In the genomic region with DNA sequence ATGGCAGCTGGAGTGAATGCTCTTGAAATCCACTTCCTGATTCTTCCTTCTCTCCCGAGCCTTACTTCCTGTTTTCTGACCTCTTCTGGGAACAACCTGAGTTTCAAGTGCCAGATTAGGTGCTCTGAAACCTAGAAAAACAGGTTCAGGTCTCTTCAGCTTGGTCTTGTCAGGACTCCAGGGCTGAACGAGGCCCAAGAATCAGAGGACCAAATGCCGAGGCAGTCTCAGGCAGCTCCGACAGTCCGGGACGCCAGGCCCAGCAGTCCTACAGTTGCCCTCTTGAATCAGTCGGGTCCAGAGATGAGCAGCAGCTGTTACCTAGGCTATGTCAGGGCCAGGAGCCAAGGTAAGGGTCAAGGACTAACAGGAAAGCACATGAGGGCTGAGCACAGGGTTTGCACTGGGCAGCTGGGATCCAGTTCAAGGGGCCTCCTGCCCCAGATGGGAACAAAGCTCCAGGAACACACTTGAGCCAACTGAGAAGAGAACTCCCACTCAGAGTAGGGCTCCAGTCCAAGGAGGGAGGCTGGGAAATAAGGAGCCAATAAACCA, we compare ENCODE assay signal across 2 cellular contexts.
TF ChIP-seq lines count a peak whose summit lies in the region.

No MANE protein-coding gene starts in this region.

TF ChIP-seq in SK-N-SH, 30 proteins besides CTCF, POLR2A, EP300 and RAD21 (continued from another document):
- TF ChIP-seq, protein P1, sequence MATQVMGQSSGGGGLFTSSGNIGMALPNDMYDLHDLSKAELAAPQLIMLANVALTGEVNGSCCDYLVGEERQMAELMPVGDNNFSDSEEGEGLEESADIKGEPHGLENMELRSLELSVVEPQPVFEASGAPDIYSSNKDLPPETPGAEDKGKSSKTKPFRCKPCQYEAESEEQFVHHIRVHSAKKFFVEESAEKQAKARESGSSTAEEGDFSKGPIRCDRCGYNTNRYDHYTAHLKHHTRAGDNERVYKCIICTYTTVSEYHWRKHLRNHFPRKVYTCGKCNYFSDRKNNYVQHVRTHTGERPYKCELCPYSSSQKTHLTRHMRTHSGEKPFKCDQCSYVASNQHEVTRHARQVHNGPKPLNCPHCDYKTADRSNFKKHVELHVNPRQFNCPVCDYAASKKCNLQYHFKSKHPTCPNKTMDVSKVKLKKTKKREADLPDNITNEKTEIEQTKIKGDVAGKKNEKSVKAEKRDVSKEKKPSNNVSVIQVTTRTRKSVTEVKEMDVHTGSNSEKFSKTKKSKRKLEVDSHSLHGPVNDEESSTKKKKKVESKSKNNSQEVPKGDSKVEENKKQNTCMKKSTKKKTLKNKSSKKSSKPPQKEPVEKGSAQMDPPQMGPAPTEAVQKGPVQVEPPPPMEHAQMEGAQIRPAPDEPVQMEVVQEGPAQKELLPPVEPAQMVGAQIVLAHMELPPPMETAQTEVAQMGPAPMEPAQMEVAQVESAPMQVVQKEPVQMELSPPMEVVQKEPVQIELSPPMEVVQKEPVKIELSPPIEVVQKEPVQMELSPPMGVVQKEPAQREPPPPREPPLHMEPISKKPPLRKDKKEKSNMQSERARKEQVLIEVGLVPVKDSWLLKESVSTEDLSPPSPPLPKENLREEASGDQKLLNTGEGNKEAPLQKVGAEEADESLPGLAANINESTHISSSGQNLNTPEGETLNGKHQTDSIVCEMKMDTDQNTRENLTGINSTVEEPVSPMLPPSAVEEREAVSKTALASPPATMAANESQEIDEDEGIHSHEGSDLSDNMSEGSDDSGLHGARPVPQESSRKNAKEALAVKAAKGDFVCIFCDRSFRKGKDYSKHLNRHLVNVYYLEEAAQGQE (IDR thresholded peaks at IDR 0.05; ENCODE audit: low read depth, low read length) = no peak
- TF ChIP-seq MXI1 (IDR thresholded peaks at IDR 0.05; ENCODE audit: low read depth, low read length) (no peak), ELF1 (IDR thresholded peaks at IDR 0.05) (no peak), NRF1 (IDR thresholded peaks at IDR 0.05; ENCODE audit: low read depth, low read length) (no peak), TAF1 (IDR thresholded peaks at IDR 0.05; ENCODE audit: borderline replicate concordance, low read depth, low read length) (no peak), JUND (IDR thresholded peaks at IDR 0.05) (no peak), FOXJ3 (CRISPR knock-in tag; IDR thresholded peaks at IDR 0.05) (no peak), RCOR1 (IDR thresholded peaks at IDR 0.05; ENCODE audit: low read length) (no peak), FOSL2 (IDR thresholded peaks at IDR 0.05; ENCODE audit: borderline replicate concordance, low read depth) (no peak), YY1 (IDR thresholded peaks at IDR 0.05; ENCODE audit: low read depth) (no peak), MEF2A (IDR thresholded peaks at IDR 0.05; ENCODE audit: borderline replicate concordance, low read depth) (no peak), NFIC (IDR thresholded peaks at IDR 0.05; ENCODE audit: borderline replicate concordance) (no peak), GABPA (IDR thresholded peaks at IDR 0.05; ENCODE audit: low read depth) (no peak)
- TF ChIP-seq, protein P2, sequence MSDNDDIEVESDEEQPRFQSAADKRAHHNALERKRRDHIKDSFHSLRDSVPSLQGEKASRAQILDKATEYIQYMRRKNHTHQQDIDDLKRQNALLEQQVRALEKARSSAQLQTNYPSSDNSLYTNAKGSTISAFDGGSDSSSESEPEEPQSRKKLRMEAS (IDR thresholded peaks at IDR 0.05; ENCODE audit: low read depth) = no peak
- TF ChIP-seq, protein P3, sequence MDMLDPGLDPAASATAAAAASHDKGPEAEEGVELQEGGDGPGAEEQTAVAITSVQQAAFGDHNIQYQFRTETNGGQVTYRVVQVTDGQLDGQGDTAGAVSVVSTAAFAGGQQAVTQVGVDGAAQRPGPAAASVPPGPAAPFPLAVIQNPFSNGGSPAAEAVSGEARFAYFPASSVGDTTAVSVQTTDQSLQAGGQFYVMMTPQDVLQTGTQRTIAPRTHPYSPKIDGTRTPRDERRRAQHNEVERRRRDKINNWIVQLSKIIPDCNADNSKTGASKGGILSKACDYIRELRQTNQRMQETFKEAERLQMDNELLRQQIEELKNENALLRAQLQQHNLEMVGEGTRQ (IDR thresholded peaks at IDR 0.05; ENCODE audit: borderline replicate concordance, low read depth, low read length) = no peak
- TF ChIP-seq, protein P4, sequence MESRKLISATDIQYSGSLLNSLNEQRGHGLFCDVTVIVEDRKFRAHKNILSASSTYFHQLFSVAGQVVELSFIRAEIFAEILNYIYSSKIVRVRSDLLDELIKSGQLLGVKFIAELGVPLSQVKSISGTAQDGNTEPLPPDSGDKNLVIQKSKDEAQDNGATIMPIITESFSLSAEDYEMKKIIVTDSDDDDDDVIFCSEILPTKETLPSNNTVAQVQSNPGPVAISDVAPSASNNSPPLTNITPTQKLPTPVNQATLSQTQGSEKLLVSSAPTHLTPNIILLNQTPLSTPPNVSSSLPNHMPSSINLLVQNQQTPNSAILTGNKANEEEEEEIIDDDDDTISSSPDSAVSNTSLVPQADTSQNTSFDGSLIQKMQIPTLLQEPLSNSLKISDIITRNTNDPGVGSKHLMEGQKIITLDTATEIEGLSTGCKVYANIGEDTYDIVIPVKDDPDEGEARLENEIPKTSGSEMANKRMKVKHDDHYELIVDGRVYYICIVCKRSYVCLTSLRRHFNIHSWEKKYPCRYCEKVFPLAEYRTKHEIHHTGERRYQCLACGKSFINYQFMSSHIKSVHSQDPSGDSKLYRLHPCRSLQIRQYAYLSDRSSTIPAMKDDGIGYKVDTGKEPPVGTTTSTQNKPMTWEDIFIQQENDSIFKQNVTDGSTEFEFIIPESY (IDR thresholded peaks at IDR 0.05; ENCODE audit: borderline replicate concordance, low read depth) = no peak

TF ChIP-seq in SK-N-SH treated with all-trans-retinoic acid at 6 μM for 48 hours, 23 proteins besides CTCF, POLR2A, EP300 and RAD21 (continued from another document):
- TF ChIP-seq, protein P5, sequence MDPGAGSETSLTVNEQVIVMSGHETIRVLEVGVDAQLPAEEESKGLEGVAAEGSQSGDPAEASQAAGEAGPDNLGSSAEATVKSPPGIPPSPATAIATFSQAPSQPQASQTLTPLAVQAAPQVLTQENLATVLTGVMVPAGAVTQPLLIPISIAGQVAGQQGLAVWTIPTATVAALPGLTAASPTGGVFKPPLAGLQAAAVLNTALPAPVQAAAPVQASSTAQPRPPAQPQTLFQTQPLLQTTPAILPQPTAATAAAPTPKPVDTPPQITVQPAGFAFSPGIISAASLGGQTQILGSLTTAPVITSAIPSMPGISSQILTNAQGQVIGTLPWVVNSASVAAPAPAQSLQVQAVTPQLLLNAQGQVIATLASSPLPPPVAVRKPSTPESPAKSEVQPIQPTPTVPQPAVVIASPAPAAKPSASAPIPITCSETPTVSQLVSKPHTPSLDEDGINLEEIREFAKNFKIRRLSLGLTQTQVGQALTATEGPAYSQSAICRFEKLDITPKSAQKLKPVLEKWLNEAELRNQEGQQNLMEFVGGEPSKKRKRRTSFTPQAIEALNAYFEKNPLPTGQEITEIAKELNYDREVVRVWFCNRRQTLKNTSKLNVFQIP (CRISPR knock-in tag; IDR thresholded peaks at IDR 0.05; ENCODE audit: borderline replicate concordance, low read depth) = no peak
- no peak for TF ChIP-seq OSR1 (CRISPR knock-in tag; IDR thresholded peaks at IDR 0.05)
- no peak for TF ChIP-seq SNAI2 (CRISPR knock-in tag; IDR thresholded peaks at IDR 0.05)
- TF ChIP-seq, protein P6, sequence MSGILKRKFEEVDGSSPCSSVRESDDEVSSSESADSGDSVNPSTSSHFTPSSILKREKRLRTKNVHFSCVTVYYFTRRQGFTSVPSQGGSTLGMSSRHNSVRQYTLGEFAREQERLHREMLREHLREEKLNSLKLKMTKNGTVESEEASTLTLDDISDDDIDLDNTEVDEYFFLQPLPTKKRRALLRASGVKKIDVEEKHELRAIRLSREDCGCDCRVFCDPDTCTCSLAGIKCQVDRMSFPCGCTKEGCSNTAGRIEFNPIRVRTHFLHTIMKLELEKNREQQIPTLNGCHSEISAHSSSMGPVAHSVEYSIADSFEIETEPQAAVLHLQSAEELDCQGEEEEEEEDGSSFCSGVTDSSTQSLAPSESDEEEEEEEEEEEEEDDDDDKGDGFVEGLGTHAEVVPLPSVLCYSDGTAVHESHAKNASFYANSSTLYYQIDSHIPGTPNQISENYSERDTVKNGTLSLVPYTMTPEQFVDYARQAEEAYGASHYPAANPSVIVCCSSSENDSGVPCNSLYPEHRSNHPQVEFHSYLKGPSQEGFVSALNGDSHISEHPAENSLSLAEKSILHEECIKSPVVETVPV (CRISPR knock-in tag; IDR thresholded peaks at IDR 0.05) = no peak
- no peak for TF ChIP-seq TOX (CRISPR knock-in tag; IDR thresholded peaks at IDR 0.05; ENCODE audit: borderline replicate concordance)
- TF ChIP-seq ZFP3 (CRISPR knock-in tag; IDR thresholded peaks at IDR 0.05) = no peak
- TF ChIP-seq ZNF8 (CRISPR knock-in tag; IDR thresholded peaks at IDR 0.05) = no peak
- no peak for TF ChIP-seq RARB (CRISPR knock-in tag; IDR thresholded peaks at IDR 0.05)
- no peak for TF ChIP-seq BACH2 (CRISPR knock-in tag; IDR thresholded peaks at IDR 0.05; ENCODE audit: borderline replicate concordance)
- TF ChIP-seq ISL1 (CRISPR knock-in tag; IDR thresholded peaks at IDR 0.05) = no peak
- no peak for TF ChIP-seq TCF4 (CRISPR knock-in tag; IDR thresholded peaks at IDR 0.05; ENCODE audit: borderline replicate concordance)
- no peak for TF ChIP-seq GLIS3 (CRISPR knock-in tag; IDR thresholded peaks at IDR 0.05)
- no peak for TF ChIP-seq ZNF70 (CRISPR knock-in tag; IDR thresholded peaks at IDR 0.05)
- TF ChIP-seq, protein P7, sequence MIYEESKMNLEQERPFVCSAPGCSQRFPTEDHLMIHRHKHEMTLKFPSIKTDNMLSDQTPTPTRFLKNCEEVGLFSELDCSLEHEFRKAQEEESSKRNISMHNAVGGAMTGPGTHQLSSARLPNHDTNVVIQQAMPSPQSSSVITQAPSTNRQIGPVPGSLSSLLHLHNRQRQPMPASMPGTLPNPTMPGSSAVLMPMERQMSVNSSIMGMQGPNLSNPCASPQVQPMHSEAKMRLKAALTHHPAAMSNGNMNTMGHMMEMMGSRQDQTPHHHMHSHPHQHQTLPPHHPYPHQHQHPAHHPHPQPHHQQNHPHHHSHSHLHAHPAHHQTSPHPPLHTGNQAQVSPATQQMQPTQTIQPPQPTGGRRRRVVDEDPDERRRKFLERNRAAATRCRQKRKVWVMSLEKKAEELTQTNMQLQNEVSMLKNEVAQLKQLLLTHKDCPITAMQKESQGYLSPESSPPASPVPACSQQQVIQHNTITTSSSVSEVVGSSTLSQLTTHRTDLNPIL (CRISPR knock-in tag; IDR thresholded peaks at IDR 0.05; ENCODE audit: low read depth) = no peak
- TF ChIP-seq ZC3H10 (CRISPR knock-in tag; IDR thresholded peaks at IDR 0.05) = no peak
TF ChIP-seq in SK-N-SH treated with all-trans-retinoic acid at 6 μM for 48 hours: peak in this region for 0.
